8 cellular contexts compared by ENCODE assay signal in genomic region chr19:48400018-48400742, GRCh38. TPM values are rescaled to one million over a fixed set of nuclear protein-coding genes. Genes with fewer than 3 reads are reported as not detected.
DNase-seq lines count a peak whose midpoint lies in the region; TF ChIP-seq lines count a peak whose summit lies in the region.

No MANE protein-coding gene starts in this region.

- H3K4me3 ChIP-seq in astrocyte of the spinal cord (ENCODE audit: low read depth, low read length) = no peak overlapping the region
- H3K4me3 ChIP-seq in esophagus muscularis mucosa = peak overlapping the region in 2 of 4 donors; percentile 6

- DNase-seq in activated T-cell treated with anti-CD3 and anti-CD28 coated beads, Interleukin-2, amount 50 U/mL, for 24 hours = peak; percentile 37
- DNase-seq in activated T-cell treated with anti-CD3 and anti-CD28 coated beads for 4 hours (no peak), NCI-H510A treated with DMSO at 0.1 percent for 48 hours (lab: John Stamatoyannopoulos, UW) (peak; percentile 78), astrocyte of the spinal cord (ENCODE audit: low read depth, low spot score) (peak; percentile 81), immature natural killer cell (peak; percentile 32 to 41 (median 35)), type B pancreatic cell (ENCODE audit: extremely low spot score, unreplicated experiment) (no peak), putamen (ENCODE audit: low spot score) (no peak), esophagus muscularis mucosa (ENCODE audit: extremely low spot score) (no peak)

- H3K36me3 Mint-ChIP-seq in activated T-cell treated with anti-CD3 and anti-CD28 coated beads, Interleukin-2, amount 50 U/mL, for 24 hours (ENCODE audit: low read depth) = no peaks in the 10 kb centered on the region
- H3K36me3 Mint-ChIP-seq in immature natural killer cell = peaks cover 0 to 4% (median 0%) of the 10 kb centered on the region in 3 donors
- H3K36me3 Mint-ChIP-seq in type B pancreatic cell = peaks cover 4% of the 10 kb centered on the region

- H3K27ac ChIP-seq in esophagus muscularis mucosa (replicated peaks in 1 of 4) = peak overlapping the region in 1 of 4 donors; percentile 36

- H3K4me3 Mint-ChIP-seq in activated T-cell treated with anti-CD3 and anti-CD28 coated beads, Interleukin-2, amount 50 U/mL, for 24 hours = no peak overlapping the region
- peak overlapping the region; percentile 24 to 59 (median 52) for H3K4me3 Mint-ChIP-seq in immature natural killer cell
- H3K4me3 Mint-ChIP-seq in type B pancreatic cell = peak overlapping the region; percentile 88

- TF ChIP-seq CTCF in astrocyte of the spinal cord (IDR thresholded peaks at IDR 0.05; ENCODE audit: low read depth, low read length) (no peak), type B pancreatic cell (conservative IDR thresholded peaks at IDR 0.05) (no peak), esophagus muscularis mucosa (IDR thresholded peaks at IDR 0.05) (no peak)

- in situ Hi-C loops in astrocyte of the spinal cord (cut with HindIII; ENCODE audit: low sequenced_read_pairs) = no loop called here

- peaks cover 8 to 33% (median 20%) of the 10 kb centered on the region in 4 donors for H3K4me1 ChIP-seq in esophagus muscularis mucosa

- no peaks in the 10 kb centered on the region for H3K36me3 ChIP-seq in esophagus muscularis mucosa

- peaks cover 6% of the 10 kb centered on the region for H3K9me3 Mint-ChIP-seq in activated T-cell treated with anti-CD3 and anti-CD28 coated beads, Interleukin-2, amount 50 U/mL, for 24 hours
- H3K9me3 Mint-ChIP-seq in immature natural killer cell (no peaks in the 10 kb centered on the region), type B pancreatic cell (no peaks in the 10 kb centered on the region)

- peaks cover 3 to 44% (median 31%) of the 10 kb centered on the region in 4 donors for H3K27me3 ChIP-seq in esophagus muscularis mucosa

- no peak for TF ChIP-seq POLR2A in esophagus muscularis mucosa (IDR thresholded peaks at IDR 0.05; ENCODE audit: low read depth)

- intact Hi-C loops in esophagus muscularis mucosa (cut with DNase I) = no loop called here

- TF ChIP-seq EP300 in esophagus muscularis mucosa (IDR thresholded peaks at IDR 0.05) = no peak

- peaks cover 27% of the 10 kb centered on the region for H3K4me1 Mint-ChIP-seq in activated T-cell treated with anti-CD3 and anti-CD28 coated beads, Interleukin-2, amount 50 U/mL, for 24 hours (ENCODE audit: low read depth)
- H3K4me1 Mint-ChIP-seq in immature natural killer cell (peaks cover 52 to 62% of the 10 kb centered on the region in 2 donors), type B pancreatic cell (ENCODE audit: unreplicated experiment) (peaks cover 28% of the 10 kb centered on the region)

- H3K9me3 ChIP-seq in esophagus muscularis mucosa = no peaks in the 10 kb centered on the region

- 44% methylated on average over 13 of the region's 14 CpGs for WGBS in esophagus muscularis mucosa

- H3K27ac Mint-ChIP-seq in activated T-cell treated with anti-CD3 and anti-CD28 coated beads, Interleukin-2, amount 50 U/mL, for 24 hours = no peak overlapping the region
- H3K27ac Mint-ChIP-seq in immature natural killer cell (peak overlapping the region in 5 of 6 donors; percentile 23 to 83 (median 51)), type B pancreatic cell (peak overlapping the region; percentile 88)

- H3K27me3 Mint-ChIP-seq in activated T-cell treated with anti-CD3 and anti-CD28 coated beads, Interleukin-2, amount 50 U/mL, for 24 hours = peaks cover 28% of the 10 kb centered on the region
- peaks cover 4 to 24% (median 18%) of the 10 kb centered on the region in 3 donors for H3K27me3 Mint-ChIP-seq in immature natural killer cell (ENCODE audit: low read depth in 3 of 3)
- H3K27me3 Mint-ChIP-seq in type B pancreatic cell = peaks cover 34% of the 10 kb centered on the region

RNA-seq across cellular contexts. Expression of gene GRIN2D, which starts 6.7 kb away (rescaled TPM):
- polyA plus RNA-seq in immature natural killer cell = not detected
- total RNA-seq in type B pancreatic cell (ENCODE audit: low replicate concordance) (0.45 and 0.58 TPM in 2 replicates), esophagus muscularis mucosa (under 1 TPM; 0.19 to 0.42 (median 0.37) TPM)

RNA-seq across cellular contexts. Expression of gene KDELR1, which starts 8.8 kb away (rescaled TPM):
- polyA plus RNA-seq in immature natural killer cell = 10 to 100 TPM; 14.8 to 30.5 (median 20.2) TPM
- 227 and 245 TPM in 2 replicates for total RNA-seq in type B pancreatic cell (ENCODE audit: low replicate concordance)
- total RNA-seq in esophagus muscularis mucosa = 100 to 1,000 TPM in 1 of 4 donors, 10 to 100 TPM in 3; 55.2 to 105 (median 77.6) TPM

RNA-seq across cellular contexts. Expression of gene SYNGR4, which starts 36.0 kb away (rescaled TPM):
- not detected for polyA plus RNA-seq in immature natural killer cell
- total RNA-seq in type B pancreatic cell (ENCODE audit: low replicate concordance) (not detected in 2 replicates), esophagus muscularis mucosa (not detected)

RNA-seq across cellular contexts. Expression of gene TMEM143, which starts 36.4 kb away (rescaled TPM):
- 1 to 10 TPM; 2.8 to 6.3 (median 3.1) TPM for polyA plus RNA-seq in immature natural killer cell
- total RNA-seq in type B pancreatic cell (ENCODE audit: low replicate concordance) (8.6 and 12.8 TPM in 2 replicates), esophagus muscularis mucosa (1 to 10 TPM; 4.8 to 8.3 (median 7.1) TPM)

RNA-seq across cellular contexts. Expression of gene GRWD1, which starts 45.6 kb away (rescaled TPM):
- polyA plus RNA-seq in immature natural killer cell = 10 to 100 TPM; 32.3 to 42.4 (median 34.6) TPM
- 37.2 and 44.0 TPM in 2 replicates for total RNA-seq in type B pancreatic cell (ENCODE audit: low replicate concordance)
- 10 to 100 TPM; 19.5 to 42.9 (median 31.7) TPM for total RNA-seq in esophagus muscularis mucosa

Comparison
In these comparisons a context has a peak if more than half of its experiments do, and no peak if none do; other contexts are left out.
1. DNase-seq: peak in activated T-cell treated with anti-CD3 and anti-CD28 coated beads, Interleukin-2, amount 50 U/mL, for 24 hours (single experiment), NCI-H510A treated with DMSO at 0.1 percent for 48 hours (single experiment), astrocyte of the spinal cord (single experiment) and immature natural killer cell (3 of 3); none in activated T-cell treated with anti-CD3 and anti-CD28 coated beads for 4 hours (single experiment), type B pancreatic cell (single experiment), putamen (single experiment) and esophagus muscularis mucosa (single experiment).